In genomic region chr13:65679240-65679639, GRCh38 we compare ENCODE assay signal across 23 cellular contexts.
DNase-seq lines count a peak whose midpoint lies in the region; TF ChIP-seq lines count a peak whose summit lies in the region.
"Had no signal": no experiment of that assay in that cellular context is flagged by ENCODE, and none has a peak within 500 bp of the region (broad histone marks: within the 10 kb centered on the region; RNA-seq: fewer than 3 reads in every experiment).

No MANE protein-coding gene starts in this region.

- H4K91ac ChIP-seq in trophoblast cell (ENCODE audit: low read depth, low read length) = no peak overlapping the region

- no peak overlapping the region for H4K12ac ChIP-seq in trophoblast cell (ENCODE audit: low read depth, low read length)

- H3K27me3 ChIP-seq in trophoblast cell (ENCODE audit: insufficient read depth, low read length) = no peaks in the 10 kb centered on the region
- H3K27me3 ChIP-seq: adrenal gland, neutrophil had no signal

- no peak overlapping the region for H3K23ac ChIP-seq in trophoblast cell (ENCODE audit: low read length)

- no peak overlapping the region for H3K27ac ChIP-seq in trophoblast cell (ENCODE audit: low read depth, low read length)
- H3K27ac ChIP-seq: 22Rv1, adrenal gland, epithelial cell of prostate, GM23248, neutrophil, psoas muscle, skin epidermis had no signal

- no peak overlapping the region for H2AFZ ChIP-seq in trophoblast cell (ENCODE audit: insufficient read depth, low read length, poor library complexity)
- H2AFZ ChIP-seq: GM23248 had no signal

- H3K79me2 ChIP-seq in trophoblast cell (ENCODE audit: control insufficient read depth, insufficient read depth, low read length, poor library complexity) = no peaks in the 10 kb centered on the region

- H3K9ac ChIP-seq in trophoblast cell (ENCODE audit: low read length) = no peak overlapping the region
- H3K9ac ChIP-seq: GM23248 had no signal

- DNase-seq in DMS 273 (lab: John Stamatoyannopoulos, UW; ENCODE audit: unreplicated experiment) = peak; percentile 1
- DNase-seq in DMS 273 treated with DMSO at 0.1 percent for 48 hours (lab: John Stamatoyannopoulos, UW) = no peak
- DNase-seq in astrocyte of the spinal cord (ENCODE audit: low read depth, low spot score) = peak; percentile 46
- peak; percentile 20 for DNase-seq in fibroblast of the conjunctiva (ENCODE audit: low read depth)
- no peak for DNase-seq in hippocampal formation (lab: John Stamatoyannopoulos, UW)
- DNase-seq in HuH-7 (ENCODE audit: low spot score) = no peak
- DNase-seq in trophoblast cell = no peak
- DNase-seq in activated T-cell treated with anti-CD3 and anti-CD28 coated beads, Interleukin-2, amount 50 U/mL, for 48 hours = no peak
- DNase-seq: activated CD4-positive, alpha-beta memory T cell treated with anti-CD3 and anti-CD28 coated beads for 36 hours; activated CD4-positive, CD25-positive, alpha-beta regulatory T cell; activated gamma-delta T cell treated with Interleukin-2 at 50 U/mL for 16 hours; adrenal gland; AML-193; DMS79 treated with DMSO at 0.1 percent for 48 hours; GM23248; left cardiac atrium; NCI-H774; psoas muscle; stimulated activated naive CD4-positive, alpha-beta T cell treated with Interleukin-2 at 50 U/mL for 16 hours had no signal

- no peak overlapping the region for H2BK12ac ChIP-seq in trophoblast cell (ENCODE audit: low read length)

- H2BK120ac ChIP-seq in trophoblast cell (ENCODE audit: insufficient read depth, low read length, poor library complexity) = no peak overlapping the region

- H3K9me3 ChIP-seq in trophoblast cell (ENCODE audit: insufficient read depth, low read depth, low read length) = no peaks in the 10 kb centered on the region
- H3K9me3 ChIP-seq: adrenal gland, neutrophil, psoas muscle had no signal

- H3K4ac ChIP-seq in trophoblast cell (ENCODE audit: low read depth, low read length) = no peak overlapping the region

- no peak overlapping the region for H3K4me2 ChIP-seq in trophoblast cell (ENCODE audit: low read length)

- no peaks in the 10 kb centered on the region for H3K79me1 ChIP-seq in trophoblast cell (ENCODE audit: low read length)

- no peaks in the 10 kb centered on the region for H3K4me1 ChIP-seq in trophoblast cell (ENCODE audit: control insufficient read depth in 1 of 2, insufficient read depth in 2 of 2, low read length in 2 of 2)
- H3K4me1 ChIP-seq: adrenal gland, psoas muscle had no signal

- WGBS in trophoblast cell (ENCODE audit: extremely low coverage, insufficient coverage, insufficient read length) = no CpG with 5 or more reads among the region's 1 CpG

- in situ Hi-C loops in astrocyte of the spinal cord (cut with HindIII; ENCODE audit: low sequenced_read_pairs) = no loop called here

- H3K36me3 ChIP-seq in trophoblast cell (ENCODE audit: control insufficient read depth in 1 of 2, insufficient read depth in 2 of 2, low read length in 2 of 2) = no peaks in the 10 kb centered on the region
- H3K36me3 ChIP-seq: adrenal gland, neutrophil had no signal

- H3K18ac ChIP-seq in trophoblast cell (ENCODE audit: low read length) = no peak overlapping the region

- H3K4me3 ChIP-seq in astrocyte of the spinal cord (ENCODE audit: low read depth, low read length) = no peak overlapping the region
- H3K4me3 ChIP-seq in trophoblast cell (ENCODE audit: low read depth, low read length) = no peak overlapping the region
- H3K4me3 ChIP-seq: adrenal gland, GM23248, psoas muscle, skin epidermis had no signal

- no peak overlapping the region for H2AK5ac ChIP-seq in trophoblast cell (ENCODE audit: low read length)

- H2BK5ac ChIP-seq in trophoblast cell (ENCODE audit: low read depth, low read length, poor library complexity) = no peak overlapping the region

- no peak overlapping the region for H4K8ac ChIP-seq in trophoblast cell (ENCODE audit: low read depth, low read length)

- TF ChIP-seq CTCF in astrocyte of the spinal cord (IDR thresholded peaks at IDR 0.05; ENCODE audit: low read depth, low read length) = no peak

- H3K14ac ChIP-seq in trophoblast cell (ENCODE audit: low read length) = no peak overlapping the region

Comparison
In these comparisons a context has a peak if more than half of its experiments do, and no peak if none do; other contexts are left out.
1. DNase-seq: peak in DMS 273 (single experiment), astrocyte of the spinal cord (single experiment) and fibroblast of the conjunctiva (single experiment); none in DMS 273 treated with DMSO at 0.1 percent for 48 hours (single experiment), hippocampal formation (0 of 2), HuH-7 (single experiment), trophoblast cell (0 of 2) and activated T-cell treated with anti-CD3 and anti-CD28 coated beads, Interleukin-2, amount 50 U/mL, for 48 hours (0 of 2).